ENCODE assay signal across 17 cellular contexts in the genomic region with DNA sequence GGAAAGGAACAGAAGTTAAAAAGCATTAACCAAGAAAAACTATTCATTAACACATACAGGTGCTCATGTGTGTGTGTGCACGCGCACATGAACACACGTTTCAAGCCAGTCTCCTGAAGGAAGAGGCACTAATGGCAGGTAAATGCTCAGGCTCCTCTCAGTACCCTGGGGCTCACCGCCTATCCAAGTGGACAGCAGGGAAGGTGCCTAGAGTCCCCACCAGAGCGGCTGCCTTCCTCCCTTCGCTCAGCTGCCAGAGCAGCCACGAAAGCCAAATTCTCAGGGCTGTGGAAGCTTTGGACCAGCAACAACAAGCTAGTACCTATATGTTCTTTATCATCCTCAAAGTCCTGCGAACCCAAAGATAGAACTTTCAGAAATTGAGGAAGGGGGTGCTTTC. TPM values are rescaled to one million over a fixed set of nuclear protein-coding genes. Genes with fewer than 3 reads are reported as not detected.
DNase-seq lines count a peak whose midpoint lies in the region; ATAC-seq and TF ChIP-seq lines count a peak whose summit lies in the region.
"Had no signal": no experiment of that assay in that cellular context is flagged by ENCODE, and none has a peak within 500 bp of the region (broad histone marks: within the 10 kb centered on the region; RNA-seq: fewer than 3 reads in every experiment).

No MANE protein-coding gene starts in this region.

- no peaks in the 10 kb centered on the region for H3K79me2 ChIP-seq in Karpas-422 (ENCODE audit: low read length)

- H3K9ac ChIP-seq in Karpas-422 (ENCODE audit: low read length): no peak overlapping the region

- no peaks in the 10 kb centered on the region for H3K27me3 Mint-ChIP-seq in activated CD4-positive, alpha-beta T cell treated with anti-CD3 and anti-CD28 coated beads for 36 hours
- no peaks in the 10 kb centered on the region for H3K27me3 Mint-ChIP-seq in activated CD8-positive, alpha-beta T cell treated with anti-CD3 and anti-CD28 coated beads for 36 hours

- no peak overlapping the region for H3K4me2 ChIP-seq in Karpas-422 (ENCODE audit: low read depth, low read length, poor library complexity, severe bottlenecking)

- H3K4me3 ChIP-seq in esophagus muscularis mucosa (no peak overlapping the region), sigmoid colon (no peak overlapping the region), Karpas-422 (ENCODE audit: low read length) (no peak overlapping the region)
- H3K4me3 ChIP-seq: HAP-1, mucosa of descending colon, spleen had no signal

- CTCF ChIA-PET in activated CD4-positive, alpha-beta T cell treated with anti-CD3 and anti-CD28 coated beads for 36 hours (lab: Charles Lee): interaction anchor here (0.6 to 0.8 kb wide), 2 partner anchors 8 to 106 kb away, joined by 3 read pairs; no protein-coding TSS in a partner anchor
- CTCF ChIA-PET in activated CD8-positive, alpha-beta T cell treated with anti-CD3 and anti-CD28 coated beads for 36 hours (lab: Charles Lee): interaction anchor here (1.0 kb wide), 1 partner anchor 160 kb away, joined by 3 read pairs; no protein-coding TSS in a partner anchor

- H4K20me1 ChIP-seq in Karpas-422 (ENCODE audit: insufficient read depth, low read depth, low read length): no peaks in the 10 kb centered on the region

- intact Hi-C loops in activated CD4-positive, alpha-beta T cell treated with anti-CD3 and anti-CD28 coated beads for 36 hours (cut with DNase I, micrococcal nuclease): no loop called here
- intact Hi-C loops in activated CD8-positive, alpha-beta T cell treated with anti-CD3 and anti-CD28 coated beads for 36 hours (cut with micrococcal nuclease): loop anchor here (10.0 kb wide), 1 partner anchor 45 kb away; no protein-coding TSS in a partner anchor
- intact Hi-C loops in esophagus muscularis mucosa (cut with DNase I) (loop anchor here (5.0 kb wide), 1 partner anchor 67 kb away; no protein-coding TSS in a partner anchor), sigmoid colon (cut with DNase I) (loop anchor here (10.0 kb wide), 1 partner anchor 235 kb away; no protein-coding TSS in a partner anchor)

- 91% methylated on average over 8 of the region's 8 CpGs for WGBS in esophagus muscularis mucosa
- 95 to 96% methylated on average over 8 of the region's 8 CpGs for WGBS in sigmoid colon, 2 donors

- H3K27me3 ChIP-seq in esophagus muscularis mucosa (no peaks in the 10 kb centered on the region), sigmoid colon (no peaks in the 10 kb centered on the region), Karpas-422 (ENCODE audit: low read length) (no peaks in the 10 kb centered on the region)
- H3K27me3 ChIP-seq: spleen had no signal

- peak; percentile 4 for DNase-seq in activated CD4-positive, alpha-beta T cell treated with anti-CD3 and anti-CD28 coated beads for 36 hours
- DNase-seq in activated CD4-positive, alpha-beta T cell treated with anti-CD3 and anti-CD28 coated beads for 4 hours: no peak
- DNase-seq in activated CD8-positive, alpha-beta T cell treated with anti-CD3 and anti-CD28 coated beads for 36 hours: no peak
- DNase-seq in esophagus muscularis mucosa (ENCODE audit: extremely low spot score): no peak
- no peak for DNase-seq in sigmoid colon
- DNase-seq in Karpas-422: no peak
- no peak for DNase-seq in NCI-H510A treated with DMSO at 0.1 percent for 48 hours (lab: John Stamatoyannopoulos, UW)
- DNase-seq in hepatic stellate cell (ENCODE audit: low spot score): no peak
- DNase-seq: activated CD4-positive, alpha-beta T cell treated with anti-CD3 and anti-CD28 coated beads for 48 hours; activated effector memory CD4-positive, alpha-beta T cell treated with anti-CD3 and anti-CD28 coated beads, Interleukin-2, amount 50 U/mL, for 16 hours; central memory CD4-positive, alpha-beta T cell; EL; immature natural killer cell; spleen had no signal

- H2AFZ ChIP-seq in Karpas-422 (ENCODE audit: low read length): no peak overlapping the region

- H3K27ac Mint-ChIP-seq in activated CD4-positive, alpha-beta T cell treated with anti-CD3 and anti-CD28 coated beads for 36 hours: no peak overlapping the region
- H3K27ac Mint-ChIP-seq in activated CD8-positive, alpha-beta T cell treated with anti-CD3 and anti-CD28 coated beads for 36 hours: peak overlapping the region; percentile 29
- H3K27ac Mint-ChIP-seq: CD14-positive monocyte had no signal

- H3K27ac ChIP-seq in esophagus muscularis mucosa (replicated peaks in 1 of 4) (peak overlapping the region; percentile 77 to 85 (median 81)), sigmoid colon (peak overlapping the region in 3 of 4 donors; percentile 77 to 83 (median 83)), Karpas-422 (ENCODE audit: low read length) (no peak overlapping the region)

- H3K36me3 ChIP-seq in esophagus muscularis mucosa: peaks cover 8 to 54% (median 39%) of the 10 kb centered on the region in 4 donors
- peaks cover 0 to 27% (median 2%) of the 10 kb centered on the region in 4 donors for H3K36me3 ChIP-seq in sigmoid colon
- no peaks in the 10 kb centered on the region for H3K36me3 ChIP-seq in Karpas-422 (ENCODE audit: insufficient read depth, low read length)

- no peak for ATAC-seq in activated CD4-positive, alpha-beta T cell treated with anti-CD3 and anti-CD28 coated beads for 36 hours
- no peak for ATAC-seq in activated CD8-positive, alpha-beta T cell treated with anti-CD3 and anti-CD28 coated beads for 36 hours
- ATAC-seq: mucosa of descending colon had no signal

- H3K9me2 ChIP-seq in Karpas-422 (replicated peaks; ENCODE audit: insufficient read depth, low read length): no peaks in the 10 kb centered on the region

- no peaks in the 10 kb centered on the region for H3K9me3 Mint-ChIP-seq in activated CD4-positive, alpha-beta T cell treated with anti-CD3 and anti-CD28 coated beads for 36 hours (ENCODE audit: low read depth)
- no peaks in the 10 kb centered on the region for H3K9me3 Mint-ChIP-seq in activated CD8-positive, alpha-beta T cell treated with anti-CD3 and anti-CD28 coated beads for 36 hours
- H3K9me3 Mint-ChIP-seq: CD14-positive monocyte, immature natural killer cell had no signal

- no peak for TF ChIP-seq CTCF in activated CD8-positive, alpha-beta T cell treated with anti-CD3 and anti-CD28 coated beads for 36 hours (IDR thresholded peaks at IDR 0.05)
- TF ChIP-seq CTCF in esophagus muscularis mucosa (IDR thresholded peaks at IDR 0.05) (no peak), sigmoid colon (IDR thresholded peaks at IDR 0.05) (no peak)

- H3K9me3 ChIP-seq in esophagus muscularis mucosa (no peaks in the 10 kb centered on the region), sigmoid colon (no peaks in the 10 kb centered on the region), Karpas-422 (ENCODE audit: low read length) (no peaks in the 10 kb centered on the region)
- H3K9me3 ChIP-seq: HAP-1, mucosa of descending colon, spleen had no signal

- no peak overlapping the region for H3K4me3 Mint-ChIP-seq in activated CD4-positive, alpha-beta T cell treated with anti-CD3 and anti-CD28 coated beads for 36 hours
- H3K4me3 Mint-ChIP-seq in activated CD8-positive, alpha-beta T cell treated with anti-CD3 and anti-CD28 coated beads for 36 hours: no peak overlapping the region
- H3K4me3 Mint-ChIP-seq: CD14-positive monocyte, immature natural killer cell had no signal

- POLR2A ChIA-PET in activated CD4-positive, alpha-beta T cell treated with anti-CD3 and anti-CD28 coated beads for 36 hours (lab: Charles Lee): no interaction called here
- POLR2A ChIA-PET in activated CD8-positive, alpha-beta T cell treated with anti-CD3 and anti-CD28 coated beads for 36 hours (lab: Charles Lee): interaction anchor here (0.6 kb wide), 1 partner anchor 11 kb away, joined by 4 read pairs; no protein-coding TSS in a partner anchor

- TF ChIP-seq POLR2A in esophagus muscularis mucosa (IDR thresholded peaks at IDR 0.05; ENCODE audit: low read depth) (no peak), sigmoid colon (IDR thresholded peaks at IDR 0.05) (no peak)

- peaks cover 10% of the 10 kb centered on the region for H3K36me3 Mint-ChIP-seq in activated CD4-positive, alpha-beta T cell treated with anti-CD3 and anti-CD28 coated beads for 36 hours (ENCODE audit: low read depth)
- H3K36me3 Mint-ChIP-seq in activated CD8-positive, alpha-beta T cell treated with anti-CD3 and anti-CD28 coated beads for 36 hours (ENCODE audit: low read depth): peaks cover 6% of the 10 kb centered on the region

- TF ChIP-seq EP300 in esophagus muscularis mucosa (IDR thresholded peaks at IDR 0.05) (no peak), sigmoid colon (IDR thresholded peaks at IDR 0.05) (no peak)

- H3K4me1 ChIP-seq in esophagus muscularis mucosa (peaks cover 49 to 60% (median 57%) of the 10 kb centered on the region in 4 donors), sigmoid colon (peaks cover 0 to 51% (median 48%) of the 10 kb centered on the region in 4 donors), Karpas-422 (ENCODE audit: low read length) (0 out of 2 replicates have a peak, but pooled peaks cover 3% of the 10 kb centered on the region)

- peaks cover 7% of the 10 kb centered on the region for H3K4me1 Mint-ChIP-seq in activated CD4-positive, alpha-beta T cell treated with anti-CD3 and anti-CD28 coated beads for 36 hours
- peaks cover 15% of the 10 kb centered on the region for H3K4me1 Mint-ChIP-seq in activated CD8-positive, alpha-beta T cell treated with anti-CD3 and anti-CD28 coated beads for 36 hours (ENCODE audit: low read depth)
- H3K4me1 Mint-ChIP-seq: CD14-positive monocyte had no signal

RNA-seq across cellular contexts. Expression of gene PLCG1, which starts 42.6 kb away (rescaled TPM):
- total RNA-seq in activated CD4-positive, alpha-beta T cell treated with anti-CD3 and anti-CD28 coated beads for 36 hours: 100 to 1,000 TPM; 185 to 230 TPM
- total RNA-seq in activated CD8-positive, alpha-beta T cell treated with anti-CD3 and anti-CD28 coated beads for 36 hours: 100 to 1,000 TPM; 259 to 260 TPM
- 100 to 1,000 TPM in 1 of 4 donors, 10 to 100 TPM in 3; 68.4 to 119 (median 82.5) TPM for total RNA-seq in esophagus muscularis mucosa
- 100 to 1,000 TPM in 1 of 4 donors, 10 to 100 TPM in 3; 48.5 to 152 (median 67.0) TPM for total RNA-seq in sigmoid colon
- 10 to 100 TPM in 2 of 3 donors, 1 to 10 TPM in 1; 9.9 to 57.6 (median 19.8) TPM for polyA plus RNA-seq in sigmoid colon
- 48.6 and 69.0 TPM in 2 replicates for total RNA-seq in Karpas-422 (2014; rRNA removed; shearing (Covaris generic); ENCODE audit: low replicate concordance)

Comparison
In these comparisons a context has a peak if more than half of its experiments do, and no peak if none do; other contexts are left out.
1. intact Hi-C loops: an anchor here in activated CD8-positive, alpha-beta T cell treated with anti-CD3 and anti-CD28 coated beads for 36 hours (10.0 kb wide), esophagus muscularis mucosa (5.0 kb wide) and sigmoid colon (10.0 kb wide); none called in activated CD4-positive, alpha-beta T cell treated with anti-CD3 and anti-CD28 coated beads for 36 hours.